17 cellular contexts compared by ENCODE assay signal in genomic region chr16:49465661-49466528, GRCh38.
DNase-seq lines count a peak whose midpoint lies in the region; ATAC-seq and TF ChIP-seq lines count a peak whose summit lies in the region.
"Had no signal": no experiment of that assay in that cellular context is flagged by ENCODE, and none has a peak within 500 bp of the region (broad histone marks: within the 10 kb centered on the region; RNA-seq: fewer than 3 reads in every experiment).

No MANE protein-coding gene starts in this region.

- H3K27me3 ChIP-seq in tibial nerve: peaks cover 0 to 27% of the 10 kb centered on the region in 2 donors

- no peaks in the 10 kb centered on the region for H3K9me3 Mint-ChIP-seq in natural killer cell
- H3K9me3 Mint-ChIP-seq in natural killer cell treated with Interleukin-12 subunit alpha and Interleukin-12 subunit beta and Interleukin-15 and Interleukin-18, amount 100 ng/mL, for 72 hours: no peaks in the 10 kb centered on the region
- no peaks in the 10 kb centered on the region for H3K9me3 Mint-ChIP-seq in activated T-helper 2 cell treated with anti-CD3 and anti-CD28 coated beads, Interferon-gamma antibody, Interleukin-2, Interleukin-4, amounts not matched to agents 10 μg/mL and 5 μg/mL and 100 μg/mL, durations not matched to agents 14 hours and 24 hours and 36 hours
- H3K9me3 Mint-ChIP-seq: activated T-helper 1 cell treated with anti-CD3 and anti-CD28 coated beads, Interleukin-12 subunit alpha, Interleukin-12 subunit beta, Interleukin-2, Interleukin-4 antibody, amounts not matched to agents 30 ng/mL and 10 ng/mL and 1 ng/mL, durations not matched to agents 14 hours and 24 hours and 36 hours; mesothelial cell of epicardium had no signal

- H3K27me3 Mint-ChIP-seq in natural killer cell (ENCODE audit: low read depth in 2 of 2): peaks cover 12 to 18% of the 10 kb centered on the region in 2 donors
- H3K27me3 Mint-ChIP-seq in natural killer cell treated with Interleukin-12 subunit alpha and Interleukin-12 subunit beta and Interleukin-15 and Interleukin-18, amount 100 ng/mL, for 72 hours: peaks cover 7 to 15% of the 10 kb centered on the region in 2 donors
- peaks cover 5% of the 10 kb centered on the region for H3K27me3 Mint-ChIP-seq in activated T-helper 2 cell treated with anti-CD3 and anti-CD28 coated beads, Interferon-gamma antibody, Interleukin-2, Interleukin-4, amounts not matched to agents 10 μg/mL and 5 μg/mL and 100 μg/mL, durations not matched to agents 14 hours and 24 hours and 36 hours (ENCODE audit: low read depth)

- 79 to 80% methylated on average over 19 of the region's 19 CpGs for WGBS in tibial nerve, 2 donors

- no peak overlapping the region for H3K4me3 Mint-ChIP-seq in natural killer cell
- H3K4me3 Mint-ChIP-seq in natural killer cell treated with Interleukin-12 subunit alpha and Interleukin-12 subunit beta and Interleukin-15 and Interleukin-18, amount 100 ng/mL, for 72 hours: no peak overlapping the region
- no peak overlapping the region for H3K4me3 Mint-ChIP-seq in activated T-helper 2 cell treated with anti-CD3 and anti-CD28 coated beads, Interferon-gamma antibody, Interleukin-2, Interleukin-4, amounts not matched to agents 10 μg/mL and 5 μg/mL and 100 μg/mL, durations not matched to agents 14 hours and 24 hours and 36 hours (ENCODE audit: low read depth)
- H3K4me3 Mint-ChIP-seq: activated T-helper 1 cell treated with anti-CD3 and anti-CD28 coated beads, Interleukin-12 subunit alpha, Interleukin-12 subunit beta, Interleukin-2, Interleukin-4 antibody, amounts not matched to agents 30 ng/mL and 10 ng/mL and 1 ng/mL, durations not matched to agents 14 hours and 24 hours and 36 hours had no signal

- no peak for ATAC-seq in natural killer cell
- ATAC-seq in natural killer cell treated with Interleukin-12 subunit alpha and Interleukin-12 subunit beta and Interleukin-15 and Interleukin-18, amount 100 ng/mL, for 72 hours: no peak
- no peak for ATAC-seq in HG03354 (IDR thresholded peaks at IDR 0.05; ENCODE audit: poor library complexity, severe bottlenecking, unreplicated experiment)
- ATAC-seq: PC-3 had no signal

- H3K36me3 Mint-ChIP-seq in natural killer cell: no peaks in the 10 kb centered on the region
- H3K36me3 Mint-ChIP-seq in natural killer cell treated with Interleukin-12 subunit alpha and Interleukin-12 subunit beta and Interleukin-15 and Interleukin-18, amount 100 ng/mL, for 72 hours: no peaks in the 10 kb centered on the region
- no peaks in the 10 kb centered on the region for H3K36me3 Mint-ChIP-seq in activated T-helper 2 cell treated with anti-CD3 and anti-CD28 coated beads, Interferon-gamma antibody, Interleukin-2, Interleukin-4, amounts not matched to agents 10 μg/mL and 5 μg/mL and 100 μg/mL, durations not matched to agents 14 hours and 24 hours and 36 hours (ENCODE audit: low read depth)
- H3K36me3 Mint-ChIP-seq: mesothelial cell of epicardium had no signal

- no peaks in the 10 kb centered on the region for H3K36me3 ChIP-seq in tibial nerve
- H3K36me3 ChIP-seq: heart left ventricle had no signal

- peak; percentile 5 for DNase-seq in natural killer cell
- DNase-seq in natural killer cell treated with Interleukin-12 subunit alpha and Interleukin-12 subunit beta and Interleukin-15 and Interleukin-18, amount 100 ng/mL, for 72 hours (ENCODE audit: low spot score): no peak
- DNase-seq in activated T-helper 2 cell treated with anti-CD3 and anti-CD28 coated beads, Interferon-gamma antibody, Interleukin-2, Interleukin-4, amounts not matched to agents 10 μg/mL and 5 μg/mL and 100 μg/mL, durations not matched to agents 14 hours and 24 hours and 36 hours (ENCODE audit: low spot score): peak; percentile 6
- peak; percentile 67 for DNase-seq in mesenteric fat pad (ENCODE audit: low spot score)
- no peak for DNase-seq in tibial nerve (ENCODE audit: low spot score in 2 of 2)
- no peak for DNase-seq in GM19238 (ENCODE audit: insufficient read length, low spot score)
- DNase-seq: activated CD4-positive, alpha-beta T cell treated with anti-CD3 and anti-CD28 coated beads for 4 hours; NCI-H2029 treated with DMSO at 0.1 percent for 48 hours; NCI-H526 treated with DMSO at 0.1 percent for 48 hours; occipital lobe; PC-3; T1000 had no signal

- TF ChIP-seq CTCF in natural killer cell (IDR thresholded peaks at IDR 0.05) (no peak), tibial nerve (IDR thresholded peaks at IDR 0.05) (no peak)

- no peak overlapping the region for H3K4me3 ChIP-seq in tibial nerve
- H3K4me3 ChIP-seq: heart left ventricle, K562 had no signal

- H3K27ac ChIP-seq in tibial nerve: no peak overlapping the region
- H3K27ac ChIP-seq: heart left ventricle had no signal

- no peak overlapping the region for H3K27ac Mint-ChIP-seq in natural killer cell
- no peak overlapping the region for H3K27ac Mint-ChIP-seq in natural killer cell treated with Interleukin-12 subunit alpha and Interleukin-12 subunit beta and Interleukin-15 and Interleukin-18, amount 100 ng/mL, for 72 hours
- H3K27ac Mint-ChIP-seq in activated T-helper 2 cell treated with anti-CD3 and anti-CD28 coated beads, Interferon-gamma antibody, Interleukin-2, Interleukin-4, amounts not matched to agents 10 μg/mL and 5 μg/mL and 100 μg/mL, durations not matched to agents 14 hours and 24 hours and 36 hours: no peak overlapping the region
- H3K27ac Mint-ChIP-seq: activated T-helper 1 cell treated with anti-CD3 and anti-CD28 coated beads, Interleukin-12 subunit alpha, Interleukin-12 subunit beta, Interleukin-2, Interleukin-4 antibody, amounts not matched to agents 30 ng/mL and 10 ng/mL and 1 ng/mL, durations not matched to agents 14 hours and 24 hours and 36 hours; mesothelial cell of epicardium had no signal

- intact Hi-C loops in natural killer cell (cut with micrococcal nuclease): no loop called here
- intact Hi-C loops in activated T-helper 2 cell treated with anti-CD3 and anti-CD28 coated beads, Interferon-gamma antibody, Interleukin-2, Interleukin-4, amounts not matched to agents 10 μg/mL and 5 μg/mL and 100 μg/mL, durations not matched to agents 14 hours and 24 hours and 36 hours (cut with micrococcal nuclease): no loop called here

- no peak for TF ChIP-seq EP300 in tibial nerve (IDR thresholded peaks at IDR 0.05)

- H3K9me3 ChIP-seq in tibial nerve: no peaks in the 10 kb centered on the region
- H3K9me3 ChIP-seq: heart left ventricle had no signal

- TF ChIP-seq POLR2A in tibial nerve (IDR thresholded peaks at IDR 0.05): no peak

- peaks cover 15 to 27% of the 10 kb centered on the region in 2 donors for H3K4me1 Mint-ChIP-seq in natural killer cell
- peaks cover 16 to 19% of the 10 kb centered on the region in 2 donors for H3K4me1 Mint-ChIP-seq in natural killer cell treated with Interleukin-12 subunit alpha and Interleukin-12 subunit beta and Interleukin-15 and Interleukin-18, amount 100 ng/mL, for 72 hours (ENCODE audit: low read depth in 2 of 2)
- peaks cover 25% of the 10 kb centered on the region for H3K4me1 Mint-ChIP-seq in activated T-helper 2 cell treated with anti-CD3 and anti-CD28 coated beads, Interferon-gamma antibody, Interleukin-2, Interleukin-4, amounts not matched to agents 10 μg/mL and 5 μg/mL and 100 μg/mL, durations not matched to agents 14 hours and 24 hours and 36 hours (ENCODE audit: low read depth)

- H3K4me1 ChIP-seq in tibial nerve: peaks cover 0 to 7% (median 0%) of the 10 kb centered on the region in 4 donors
- H3K4me1 ChIP-seq: heart left ventricle had no signal

Comparison
In these comparisons a context has a peak if more than half of its experiments do, and no peak if none do; other contexts are left out.
1. DNase-seq: peak in natural killer cell (single experiment), activated T-helper 2 cell treated with anti-CD3 and anti-CD28 coated beads, Interferon-gamma antibody, Interleukin-2, Interleukin-4, amounts not matched to agents 10 μg/mL and 5 μg/mL and 100 μg/mL, durations not matched to agents 14 hours and 24 hours and 36 hours (single experiment) and mesenteric fat pad (single experiment); none in natural killer cell treated with Interleukin-12 subunit alpha and Interleukin-12 subunit beta and Interleukin-15 and Interleukin-18, amount 100 ng/mL, for 72 hours (single experiment), tibial nerve (0 of 2) and GM19238 (single experiment).